Comparison of ENCODE assay signal across 9 cellular contexts in the genomic region with DNA sequence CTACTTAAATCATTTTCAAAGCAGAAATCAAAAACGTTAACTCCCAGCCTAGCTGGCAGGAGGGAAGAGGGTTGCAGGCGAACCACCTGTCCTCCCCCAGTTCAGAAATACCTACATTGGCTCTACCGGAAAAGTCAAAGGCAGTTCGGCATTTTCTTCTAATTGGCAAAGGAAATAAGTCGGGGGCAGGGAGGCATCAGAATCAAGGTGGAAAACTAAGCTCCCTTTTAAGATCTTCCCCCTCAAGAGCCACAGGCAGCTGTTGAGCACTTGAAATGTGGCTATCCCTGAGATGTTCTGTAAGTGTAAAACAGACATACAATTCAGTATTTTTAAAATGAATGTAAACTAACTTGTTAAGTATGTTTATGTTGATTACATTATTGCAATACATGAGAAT.
DNase-seq lines count a peak whose midpoint lies in the region; ATAC-seq lines count a peak whose summit lies in the region.
"Had no signal": no experiment of that assay in that cellular context is flagged by ENCODE, and none has a peak within 500 bp of the region (broad histone marks: within the 10 kb centered on the region; RNA-seq: fewer than 3 reads in every experiment).

No MANE protein-coding gene starts in this region.

- intact Hi-C loops in posterior cingulate gyrus (cut with DNase I) = loop anchor here (2.0 to 10.0 kb wide), 5 partner anchors 33 to 385 kb away; no protein-coding TSS in a partner anchor

- peaks cover 41% of the 10 kb centered on the region for H3K4me1 Mint-ChIP-seq in activated T-cell treated with anti-CD3 and anti-CD28 coated beads, Interleukin-2, amount 50 U/mL, for 24 hours (ENCODE audit: low read depth)
- H3K4me1 Mint-ChIP-seq in T-helper 2 cell treated with Interferon-gamma antibody and Interleukin-4, amounts not matched to agents 5 μg/mL and 100 μg/mL, for 36 hours (ENCODE audit: low read depth) = peaks cover 35% of the 10 kb centered on the region

- no peaks in the 10 kb centered on the region for H3K9me3 Mint-ChIP-seq in activated T-cell treated with anti-CD3 and anti-CD28 coated beads, Interleukin-2, amount 50 U/mL, for 24 hours
- H3K9me3 Mint-ChIP-seq in T-helper 2 cell treated with Interferon-gamma antibody and Interleukin-4, amounts not matched to agents 5 μg/mL and 100 μg/mL, for 36 hours = no peaks in the 10 kb centered on the region

- ATAC-seq in HG02642 (IDR thresholded peaks at IDR 0.05; ENCODE audit: poor library complexity, unreplicated experiment) = no peak

- H3K4me3 ChIP-seq in iPS-20b (ENCODE audit: low read length) = peak overlapping the region; percentile 73
- H3K4me3 ChIP-seq in subcutaneous abdominal adipose tissue (ENCODE audit: low read depth in 1 of 5, low read length in 5 of 5) = peak overlapping the region in 3 of 5 donors; percentile 74 to 84 (median 79)

- H3K9ac ChIP-seq in iPS-20b (ENCODE audit: low read depth, low read length) (no peak overlapping the region), subcutaneous abdominal adipose tissue (ENCODE audit: low read length in 5 of 5) (peak overlapping the region in 1 of 5 donors; percentile 35)

- H3K27ac ChIP-seq in iPS-20b (ENCODE audit: low read length) = no peak overlapping the region
- H3K27ac ChIP-seq in subcutaneous abdominal adipose tissue (ENCODE audit: low read depth, low read length) = no peak overlapping the region
- H3K27ac ChIP-seq: foreskin keratinocyte had no signal

- H3K4me3 Mint-ChIP-seq in activated T-cell treated with anti-CD3 and anti-CD28 coated beads, Interleukin-2, amount 50 U/mL, for 24 hours = peak overlapping the region; percentile 91
- H3K4me3 Mint-ChIP-seq in T-helper 2 cell treated with Interferon-gamma antibody and Interleukin-4, amounts not matched to agents 5 μg/mL and 100 μg/mL, for 36 hours = peak overlapping the region; percentile 89

- H3K27me3 ChIP-seq in iPS-20b (ENCODE audit: insufficient read depth, low read length) = peaks cover 38% of the 10 kb centered on the region
- H3K27me3 ChIP-seq in subcutaneous abdominal adipose tissue (ENCODE audit: control insufficient read depth in 5 of 5, insufficient read depth in 4 of 5, low read length in 5 of 5) = peaks cover 0 to 14% (median 6%) of the 10 kb centered on the region in 5 donors

- H3K27ac Mint-ChIP-seq in activated T-cell treated with anti-CD3 and anti-CD28 coated beads, Interleukin-2, amount 50 U/mL, for 24 hours = peak overlapping the region; percentile 95
- peak overlapping the region; percentile 95 for H3K27ac Mint-ChIP-seq in T-helper 2 cell treated with Interferon-gamma antibody and Interleukin-4, amounts not matched to agents 5 μg/mL and 100 μg/mL, for 36 hours

- H3K36me3 ChIP-seq in iPS-20b (ENCODE audit: insufficient read depth, low read depth, low read length) = no peaks in the 10 kb centered on the region
- H3K36me3 ChIP-seq in subcutaneous abdominal adipose tissue (ENCODE audit: control insufficient read depth in 5 of 5, insufficient read depth in 5 of 5, low read length in 5 of 5) = no peaks in the 10 kb centered on the region

- H3K9me3 ChIP-seq in iPS-20b (ENCODE audit: insufficient read depth, low read depth, low read length) (no peaks in the 10 kb centered on the region), subcutaneous abdominal adipose tissue (ENCODE audit: control insufficient read depth in 5 of 5, low read length in 5 of 5) (no peaks in the 10 kb centered on the region)

- H3K27me3 Mint-ChIP-seq in activated T-cell treated with anti-CD3 and anti-CD28 coated beads, Interleukin-2, amount 50 U/mL, for 24 hours = no peaks in the 10 kb centered on the region
- H3K27me3 Mint-ChIP-seq in T-helper 2 cell treated with Interferon-gamma antibody and Interleukin-4, amounts not matched to agents 5 μg/mL and 100 μg/mL, for 36 hours (ENCODE audit: low read depth) = peaks cover 17% of the 10 kb centered on the region

- H3K4me1 ChIP-seq in iPS-20b (ENCODE audit: insufficient read depth, low read length) (peaks cover 17% of the 10 kb centered on the region; the same call in 1 of the 2 replicates), subcutaneous abdominal adipose tissue (ENCODE audit: control insufficient read depth in 5 of 5, insufficient read depth in 5 of 5, low read length in 5 of 5) (peaks cover 0 to 45% (median 25%) of the 10 kb centered on the region in 5 donors)
- H3K4me1 ChIP-seq: foreskin keratinocyte had no signal

- DNase-seq in activated T-cell treated with anti-CD3 and anti-CD28 coated beads, Interleukin-2, amount 50 U/mL, for 24 hours = no peak
- DNase-seq in activated T-cell treated with anti-CD3 and anti-CD28 coated beads for 4 hours (no peak), GF-D8 (lab: John Stamatoyannopoulos, UW) (no peak), posterior cingulate gyrus (no peak)
- no peak for DNase-seq in T-helper 2 cell treated with Interferon-gamma antibody and Interleukin-4, amounts not matched to agents 5 μg/mL and 100 μg/mL, for 36 hours (ENCODE audit: low spot score)
- DNase-seq: foreskin keratinocyte had no signal

- peaks cover 26% of the 10 kb centered on the region for H3K36me3 Mint-ChIP-seq in activated T-cell treated with anti-CD3 and anti-CD28 coated beads, Interleukin-2, amount 50 U/mL, for 24 hours (ENCODE audit: low read depth)
- H3K36me3 Mint-ChIP-seq in T-helper 2 cell treated with Interferon-gamma antibody and Interleukin-4, amounts not matched to agents 5 μg/mL and 100 μg/mL, for 36 hours (ENCODE audit: low read depth) = peaks cover 6% of the 10 kb centered on the region
